20 cellular contexts compared by ENCODE assay signal in genomic region chr7:88305044-88305443, GRCh38. TPM values are rescaled to one million over a fixed set of nuclear protein-coding genes. Genes with fewer than 3 reads are reported as not detected.
DNase-seq lines count a peak whose midpoint lies in the region; ATAC-seq and TF ChIP-seq lines count a peak whose summit lies in the region.
"Had no signal": no experiment of that assay in that cellular context is flagged by ENCODE, and none has a peak within 500 bp of the region (broad histone marks: within the 10 kb centered on the region; RNA-seq: fewer than 3 reads in every experiment).

No MANE protein-coding gene starts in this region.

- no peak for TF ChIP-seq EP300 in esophagus muscularis mucosa (IDR thresholded peaks at IDR 0.05)

- H3K27me3 Mint-ChIP-seq in osteocyte (ENCODE audit: unreplicated experiment): peaks cover 13% of the 10 kb centered on the region

- H3K4me1 Mint-ChIP-seq in osteocyte (ENCODE audit: unreplicated experiment): peaks cover 18% of the 10 kb centered on the region

- ATAC-seq in Right ventricle myocardium superior (ENCODE audit: poor library complexity): no peak
- ATAC-seq: A549, GM23338, HCT116, K562 had no signal

- TF ChIP-seq CTCF in right atrium auricular region (IDR thresholded peaks at IDR 0.05): no peak
- no peak for TF ChIP-seq CTCF in esophagus muscularis mucosa (IDR thresholded peaks at IDR 0.05)
- TF ChIP-seq CTCF in prostate gland (IDR thresholded peaks at IDR 0.05): no peak
- TF ChIP-seq CTCF in osteocyte (IDR thresholded peaks at IDR 0.05): no peak

- no peak for DNase-seq in right atrium auricular region (ENCODE audit: low spot score)
- DNase-seq in Right ventricle myocardium superior: no peak
- DNase-seq in esophagus muscularis mucosa (ENCODE audit: extremely low spot score): no peak
- DNase-seq in prostate gland (ENCODE audit: low spot score): peak; percentile 40
- DNase-seq in SW480 (ENCODE audit: low spot score): no peak
- no peak for DNase-seq in osteocyte (ENCODE audit: extremely low spot score, unreplicated experiment)
- DNase-seq in stimulated activated CD4-positive, alpha-beta T cell treated with anti-CD3 and anti-CD28 coated beads, Interleukin-4, amount 100 ng/mL, for 4 hours: no peak
- DNase-seq: CD8-positive, alpha-beta memory T cell; DND-41; NCI-H1417 treated with DMSO at 0.1 percent for 48 hours; NCI-H2029 treated with DMSO at 0.1 percent for 48 hours; NCI-H2171 treated with DMSO at 0.1 percent for 48 hours; NCI-H446 treated with DMSO at 0.1 percent for 48 hours; OCI-M1 had no signal

- no peaks in the 10 kb centered on the region for H3K36me3 Mint-ChIP-seq in osteocyte (ENCODE audit: unreplicated experiment)
- H3K36me3 Mint-ChIP-seq: CD8-positive, alpha-beta memory T cell had no signal

- H3K36me3 ChIP-seq in right atrium auricular region: no peaks in the 10 kb centered on the region
- H3K36me3 ChIP-seq in esophagus muscularis mucosa: no peaks in the 10 kb centered on the region
- no peaks in the 10 kb centered on the region for H3K36me3 ChIP-seq in prostate gland
- H3K36me3 ChIP-seq: BLaER1 treated with 17β-estradiol and CSF1 and Interleukin-3, amounts not matched to agents 10 nM and 100 nM had no signal

- H3K27me3 ChIP-seq in right atrium auricular region (no peaks in the 10 kb centered on the region), esophagus muscularis mucosa (peaks cover 0 to 14% (median 2%) of the 10 kb centered on the region in 4 donors), prostate gland (replicated peaks; ENCODE audit: insufficient read depth) (no peaks in the 10 kb centered on the region)
- H3K27me3 ChIP-seq: BLaER1 treated with 17β-estradiol and CSF1 and Interleukin-3, amounts not matched to agents 10 nM and 100 nM had no signal

- no peak overlapping the region for H3K4me3 Mint-ChIP-seq in osteocyte (ENCODE audit: unreplicated experiment)
- H3K4me3 Mint-ChIP-seq: CD8-positive, alpha-beta memory T cell; GM23338 had no signal

- H3K27ac ChIP-seq in right atrium auricular region (no peak overlapping the region), esophagus muscularis mucosa (replicated peaks in 1 of 4) (no peak overlapping the region), prostate gland (peak overlapping the region; percentile 72 to 81)
- H3K27ac ChIP-seq: A549; BLaER1 treated with 17β-estradiol and CSF1 and Interleukin-3, amounts not matched to agents 10 nM and 100 nM; RWPE1 had no signal

- no peak for TF ChIP-seq POLR2A in esophagus muscularis mucosa (IDR thresholded peaks at IDR 0.05; ENCODE audit: low read depth)
- no peak for TF ChIP-seq POLR2A in prostate gland (IDR thresholded peaks at IDR 0.05)

- intact Hi-C loops in Right ventricle myocardium superior (cut with DNase I) (no loop called here), esophagus muscularis mucosa (cut with DNase I) (no loop called here), prostate gland (cut with DNase I) (no loop called here)

- 78% methylated on average over 3 of the region's 3 CpGs for WGBS in esophagus muscularis mucosa
- WGBS in prostate gland: 50% methylated on average over 3 of the region's 3 CpGs

- H3K4me1 ChIP-seq in right atrium auricular region: peaks cover 0 to 17% of the 10 kb centered on the region in 2 donors
- H3K4me1 ChIP-seq in esophagus muscularis mucosa: peaks cover 9 to 15% (median 11%) of the 10 kb centered on the region in 4 donors
- no peaks in the 10 kb centered on the region for H3K4me1 ChIP-seq in prostate gland (replicated peaks)
- H3K4me1 ChIP-seq: A549; BLaER1 treated with 17β-estradiol and CSF1 and Interleukin-3, amounts not matched to agents 10 nM and 100 nM had no signal

- no peaks in the 10 kb centered on the region for H3K9me3 ChIP-seq in right atrium auricular region
- no peaks in the 10 kb centered on the region for H3K9me3 ChIP-seq in esophagus muscularis mucosa
- H3K9me3 ChIP-seq in prostate gland: no peaks in the 10 kb centered on the region
- H3K9me3 ChIP-seq: A549 had no signal

- H3K9me3 Mint-ChIP-seq in osteocyte (ENCODE audit: unreplicated experiment): no peaks in the 10 kb centered on the region
- H3K9me3 Mint-ChIP-seq: CD8-positive, alpha-beta memory T cell; GM23338 had no signal

- H3K27ac Mint-ChIP-seq in osteocyte (ENCODE audit: unreplicated experiment): no peak overlapping the region
- H3K27ac Mint-ChIP-seq: CD8-positive, alpha-beta memory T cell; GM23338 had no signal

- H3K4me3 ChIP-seq in right atrium auricular region: peak overlapping the region; percentile 41 to 57
- peak overlapping the region; percentile 36 to 58 (median 40) for H3K4me3 ChIP-seq in esophagus muscularis mucosa
- peak overlapping the region in 1 of 2 donors; percentile 53 for H3K4me3 ChIP-seq in prostate gland
- H3K4me3 ChIP-seq: A549; BLaER1 treated with 17β-estradiol and CSF1 and Interleukin-3, amounts not matched to agents 10 nM and 100 nM; GM23338; K562 had no signal

RNA-seq across cellular contexts. Expression of gene STEAP4, which starts 1.6 kb away (rescaled TPM):
- total RNA-seq in right atrium auricular region (10 to 100 TPM in 1 of 2 donors, 1 to 10 TPM in 1; 9.6 to 44.2 TPM), Right ventricle myocardium superior (20.1 TPM), esophagus muscularis mucosa (10 to 100 TPM; 21.6 to 72.4 (median 56.6) TPM), prostate gland (10 to 100 TPM; 39.6 to 40.1 TPM), osteocyte (0.11 and 0.21 TPM in 2 replicates)
- total RNA-seq: CD8-positive, alpha-beta memory T cell; GM23338 had no signal

Comparison
In these comparisons a context has a peak if more than half of its experiments do, and no peak if none do; other contexts are left out.
1. H3K27ac ChIP-seq: peak in prostate gland (2 of 2); none in right atrium auricular region (0 of 2) and esophagus muscularis mucosa (0 of 4).